Comparison of ENCODE assay signal across 3 cellular contexts in genomic region chr9:129814432-129815223, GRCh38.
TF ChIP-seq lines count a peak whose summit lies in the region.

No MANE protein-coding gene starts in this region.

TF ChIP-seq in GM12891, 5 proteins besides CTCF, POLR2A, EP300 and RAD21:
- TF ChIP-seq PAX5 (IDR thresholded peaks at IDR 0.05; ENCODE audit: insufficient read depth, low read length, severe bottlenecking), result no peak
- no peak for TF ChIP-seq TAF1 (IDR thresholded peaks at IDR 0.05; ENCODE audit: low read depth, low read length)
- no peak for TF ChIP-seq POU2F2 (IDR thresholded peaks at IDR 0.05; ENCODE audit: low read depth, low read length)
- no peak; the same call in 1 of the 2 replicates for TF ChIP-seq POLR2AphosphoS5 (IDR thresholded peaks at IDR 0.05; ENCODE audit: low read depth, low read length)
- no peak for TF ChIP-seq SPI1 (IDR thresholded peaks at IDR 0.05; ENCODE audit: low read depth, low read length)

TF ChIP-seq in K562, 482 proteins besides CTCF, POLR2A, EP300 and RAD21 (continues in another document):
- TF ChIP-seq HNRNPLL (IDR thresholded peaks at IDR 0.05; ENCODE audit: low read depth, low read length, poor library complexity, severe bottlenecking) (peak; percentile 16), HINFP (tag; conservative IDR thresholded peaks at IDR 0.05; ENCODE audit: low read depth) (no peak), HSF4 (CRISPR knock-in tag; IDR thresholded peaks at IDR 0.05; ENCODE audit: borderline replicate concordance) (no peak), ZNF175 (CRISPR knock-in tag; IDR thresholded peaks at IDR 0.05; ENCODE audit: low read depth) (no peak), RBFOX2 (IDR thresholded peaks at IDR 0.05; ENCODE audit: low read depth, low read length) (peak; percentile 41; the same call in 1 of the 2 replicates), ZNF277 (CRISPR knock-in tag; IDR thresholded peaks at IDR 0.05; ENCODE audit: borderline replicate concordance) (no peak), SUPT5H (IDR thresholded peaks at IDR 0.05) (0 out of 2 replicates have a peak, but pooled peaks have one; percentile 38), CHD4 (IDR thresholded peaks at IDR 0.05; ENCODE audit: insufficient read depth, insufficient replicate concordance, low read depth, low read length, poor library complexity, severe bottlenecking) (no peak), HMG20B (CRISPR knock-in tag; IDR thresholded peaks at IDR 0.05) (no peak), MECOM (CRISPR knock-in tag; IDR thresholded peaks at IDR 0.05) (no peak), ZFP1 (CRISPR knock-in tag; IDR thresholded peaks at IDR 0.05) (no peak), RBM14 (IDR thresholded peaks at IDR 0.05; ENCODE audit: borderline replicate concordance, insufficient read depth, low read depth, low read length) (no peak), MCM5 (IDR thresholded peaks at IDR 0.05; ENCODE audit: low read depth) (no peak), ZNF282 (CRISPR knock-in tag; IDR thresholded peaks at IDR 0.05) (no peak), HIVEP1 (CRISPR knock-in tag; IDR thresholded peaks at IDR 0.05) (no peak), ZC3H4 (CRISPR knock-in tag; IDR thresholded peaks at IDR 0.05; ENCODE audit: borderline replicate concordance) (peak; percentile 35; the same call in 1 of the 2 replicates), ZBTB12 (CRISPR knock-in tag; IDR thresholded peaks at IDR 0.05) (no peak), ESRRA (IDR thresholded peaks at IDR 0.05; ENCODE audit: borderline replicate concordance, low read depth) (no peak), ARID4B (CRISPR knock-in tag; IDR thresholded peaks at IDR 0.05) (0 out of 2 replicates have a peak, but pooled peaks have one; percentile 26), PHB (CRISPR knock-in tag; IDR thresholded peaks at IDR 0.05) (no peak), CBFA2T3 (IDR thresholded peaks at IDR 0.05) (0 out of 2 replicates have a peak, but pooled peaks have one; percentile 12), ZNF212 (CRISPR knock-in tag; IDR thresholded peaks at IDR 0.05) (no peak)

TF ChIP-seq in neural cell, 6 proteins besides CTCF, POLR2A, EP300 and RAD21:
- TF ChIP-seq POLR2AphosphoS5 (IDR thresholded peaks at IDR 0.05) (no peak), MXI1 (conservative IDR thresholded peaks at IDR 0.05; ENCODE audit: poor library complexity, severe bottlenecking) (no peak), TAF1 (IDR thresholded peaks at IDR 0.05; ENCODE audit: low read depth) (no peak), EZH2 (IDR thresholded peaks at IDR 0.05; ENCODE audit: borderline replicate concordance, insufficient read depth, low read length, poor library complexity, severe bottlenecking) (no peak), SMC3 (conservative IDR thresholded peaks at IDR 0.05; ENCODE audit: poor library complexity) (no peak), REST (IDR thresholded peaks at IDR 0.05; ENCODE audit: borderline replicate concordance) (no peak)
